16 cellular contexts compared by ENCODE assay signal in the genomic region with DNA sequence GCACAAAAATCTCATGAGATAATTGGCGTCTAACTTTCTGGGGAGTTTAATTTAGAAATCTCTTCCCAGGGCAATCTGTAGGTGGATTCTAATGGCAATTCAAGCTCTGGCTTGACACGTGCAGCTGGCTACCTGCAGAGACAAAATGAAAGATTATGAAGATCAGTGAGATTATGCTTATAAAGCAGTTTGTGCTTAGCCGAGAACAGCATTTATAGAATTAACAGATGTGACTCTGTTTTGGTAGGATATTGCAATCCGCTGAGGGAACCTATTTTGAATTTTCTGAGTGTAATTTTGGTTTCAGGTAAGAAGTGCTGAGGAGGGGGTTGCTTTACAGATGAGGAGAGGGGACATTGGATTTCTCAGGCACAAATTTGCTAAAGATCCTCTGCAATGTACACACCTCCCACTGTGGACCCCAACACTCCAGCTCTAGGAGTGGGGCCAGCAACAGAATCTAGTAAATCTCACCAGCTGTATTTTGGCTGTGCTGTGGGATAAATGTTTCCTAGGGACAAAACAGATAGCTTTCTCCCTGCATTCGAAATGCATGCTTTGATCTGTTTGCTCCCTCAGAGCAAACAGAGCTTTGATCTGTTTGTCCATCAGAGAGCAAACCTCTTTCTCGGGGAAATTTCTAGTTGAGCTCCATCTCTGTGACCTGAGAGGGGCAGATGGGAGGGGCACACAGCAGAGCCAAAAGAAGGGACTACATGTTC. TPM values are rescaled to one million over a fixed set of nuclear protein-coding genes. Genes with fewer than 3 reads are reported as not detected.
A peak's percentile ranks its signal among the peaks of the same experiment; 100 is the strongest.
DNase-seq lines count a peak whose midpoint lies in the region; ATAC-seq and TF ChIP-seq lines count a peak whose summit lies in the region.
"Had no signal": no experiment of that assay in that cellular context is flagged by ENCODE, and none has a peak within 500 bp of the region (broad histone marks: within the 10 kb centered on the region; RNA-seq: fewer than 3 reads in every experiment).

No MANE protein-coding gene starts in this region.

- H2AK9ac ChIP-seq in IMR-90 (replicated peaks; ENCODE audit: low read depth, low read length, poor library complexity): peak overlapping the region; percentile 5

- no peak for TF ChIP-seq POLR2A in IMR-90 (IDR thresholded peaks at IDR 0.05; ENCODE audit: low read depth, low read length)

- H3K4me1 ChIP-seq in IMR-90 (ENCODE audit: control insufficient read depth, insufficient read depth, low read length) (peaks cover 2% of the 10 kb centered on the region), neural progenitor cell (no peaks in the 10 kb centered on the region)
- H3K4me1 ChIP-seq: BLaER1, HAP-1 had no signal

- ATAC-seq in IMR-90 (ENCODE audit: low read depth) (no peak), left lobe of liver (peak; percentile 91)
- ATAC-seq: GM12878 had no signal

- peak overlapping the region; percentile 74 for H3K27ac Mint-ChIP-seq in neural progenitor cell
- no peak overlapping the region for H3K27ac Mint-ChIP-seq in Calu3 (ENCODE audit: unreplicated experiment)
- H3K27ac Mint-ChIP-seq in mesothelial cell of epicardium: no peak overlapping the region
- H3K27ac Mint-ChIP-seq: CD4-positive, CD25-positive, alpha-beta regulatory T cell had no signal

- H3K9me3 Mint-ChIP-seq in neural progenitor cell (peaks cover 10% of the 10 kb centered on the region), Calu3 (ENCODE audit: low read depth, unreplicated experiment) (no peaks in the 10 kb centered on the region), mesothelial cell of epicardium (peaks cover 10% of the 10 kb centered on the region)

- no peak overlapping the region for H3K4ac ChIP-seq in IMR-90 (ENCODE audit: low read depth, low read length)

- BruUV-seq in IMR-90 (replicated peaks; lab: Mats Ljungman, UMichigan): no TSS peak
- BruUV-seq in Calu3 (replicated peaks; lab: Mats Ljungman, UMichigan): no TSS peak

- H3K9ac ChIP-seq in IMR-90 (ENCODE audit: low read depth, low read length) (no peak overlapping the region), neural progenitor cell (no peak overlapping the region)
- H3K9ac ChIP-seq: BLaER1 had no signal

- 21% methylated on average over 3 of the region's 6 CpGs; no CpG with 5 or more reads in 1 of the 2 experiments for WGBS in IMR-90 (ENCODE audit: extremely low coverage in 2 of 2, insufficient read length in 1 of 2), 2 experiments

- no peaks in the 10 kb centered on the region for H3K79me2 ChIP-seq in neural progenitor cell (ENCODE audit: low read depth)

- no peak overlapping the region for H3K14ac ChIP-seq in IMR-90 (replicated peaks; ENCODE audit: low read depth, low read length)

- H3F3A ChIP-seq in neural progenitor cell (ENCODE audit: low read depth): no peaks in the 10 kb centered on the region

- peaks cover 7% of the 10 kb centered on the region for H3K27me3 Mint-ChIP-seq in neural progenitor cell (ENCODE audit: insufficient read depth, low read depth)
- H3K27me3 Mint-ChIP-seq in Calu3 (ENCODE audit: unreplicated experiment): peaks cover 77% of the 10 kb centered on the region
- peaks cover 34% of the 10 kb centered on the region for H3K27me3 Mint-ChIP-seq in mesothelial cell of epicardium (ENCODE audit: low read depth)

- H3K27me3 ChIP-seq in IMR-90 (ENCODE audit: control insufficient read depth, insufficient read depth, low read length) (peaks cover 29% of the 10 kb centered on the region), neural progenitor cell (no peaks in the 10 kb centered on the region)
- H3K27me3 ChIP-seq: BLaER1 had no signal

- in situ Hi-C loops in IMR-90 (cut with MboI; ENCODE audit: low sequenced_read_pairs): no loop called here

- no peak overlapping the region for H3K56ac ChIP-seq in IMR-90 (ENCODE audit: extremely low read depth, insufficient read depth, low read length)

- no peaks in the 10 kb centered on the region for H3K79me1 ChIP-seq in IMR-90 (ENCODE audit: low read depth in 1 of 2, low read length in 2 of 2)

- H3K23ac ChIP-seq in IMR-90 (ENCODE audit: low read depth, low read length): no peak overlapping the region

- H3K4me3 Mint-ChIP-seq in neural progenitor cell (peak overlapping the region; percentile 18), Calu3 (ENCODE audit: low read depth, unreplicated experiment) (no peak overlapping the region), mesothelial cell of epicardium (no peak overlapping the region)
- H3K4me3 Mint-ChIP-seq: CD4-positive, CD25-positive, alpha-beta regulatory T cell had no signal

- no peak overlapping the region for H4K5ac ChIP-seq in IMR-90 (ENCODE audit: low read depth, low read length)

- H3K27ac ChIP-seq in IMR-90 (ENCODE audit: insufficient read depth, low read length) (no peak overlapping the region), neural progenitor cell (no peak overlapping the region)
- H3K27ac ChIP-seq: BLaER1 had no signal

- no peak overlapping the region for H2BK120ac ChIP-seq in IMR-90 (ENCODE audit: low read depth, low read length)

- H3K36me3 Mint-ChIP-seq in neural progenitor cell (no peaks in the 10 kb centered on the region), Calu3 (ENCODE audit: insufficient read depth, unreplicated experiment) (no peaks in the 10 kb centered on the region), mesothelial cell of epicardium (no peaks in the 10 kb centered on the region)
- H3K36me3 Mint-ChIP-seq: CD4-positive, CD25-positive, alpha-beta regulatory T cell had no signal

- intact Hi-C loops in IMR-90 (cut with micrococcal nuclease): loop anchor here (5.0 kb wide), 1 partner anchor 1265 kb away; no protein-coding TSS in a partner anchor
- intact Hi-C loops in Calu3 (cut with micrococcal nuclease; ENCODE audit: unreplicated experiment): no loop called here

- H2BK15ac ChIP-seq in IMR-90 (ENCODE audit: low read depth, low read length): no peak overlapping the region

- H3K36me3 ChIP-seq in IMR-90 (ENCODE audit: control insufficient read depth, insufficient read depth, low read length) (no peaks in the 10 kb centered on the region), neural progenitor cell (no peaks in the 10 kb centered on the region)
- H3K36me3 ChIP-seq: BLaER1, HAP-1 had no signal

- H2BK5ac ChIP-seq in IMR-90 (ENCODE audit: low read depth, low read length, poor library complexity, severe bottlenecking): no peak overlapping the region

- no peak overlapping the region for H3K18ac ChIP-seq in IMR-90 (ENCODE audit: low read depth, low read length)

- no peak overlapping the region for H4K91ac ChIP-seq in IMR-90 (ENCODE audit: insufficient read depth, low read depth, low read length)

- H2AFZ ChIP-seq in IMR-90 (replicated peaks; ENCODE audit: low read length, poor library complexity) (no peak overlapping the region), neural progenitor cell (replicated peaks) (no peak overlapping the region)

- H3K9me3 ChIP-seq in IMR-90 (ENCODE audit: control insufficient read depth, insufficient read depth, low read length): 0 out of 2 replicates have a peak, but pooled peaks cover 2% of the 10 kb centered on the region
- no peaks in the 10 kb centered on the region for H3K9me3 ChIP-seq in neural progenitor cell (ENCODE audit: low read depth)
- H3K9me3 ChIP-seq: HAP-1 had no signal

- H4K20me1 ChIP-seq in IMR-90 (ENCODE audit: insufficient read depth, low read length): no peaks in the 10 kb centered on the region
- H4K20me1 ChIP-seq in neural progenitor cell (ENCODE audit: low read depth): no peaks in the 10 kb centered on the region
- H4K20me1 ChIP-seq: BLaER1 had no signal

- dilution Hi-C loops in IMR-90 (cut with HindIII; ENCODE audit: low sequenced_read_pairs, unreplicated experiment): no loop called here

- H2AK5ac ChIP-seq in IMR-90 (ENCODE audit: low read depth, low read length): no peak overlapping the region

- DNase-seq in IMR-90 (no peak), RPMI8226 (peak; percentile 32), left lobe of liver (ENCODE audit: low spot score) (no peak), neural progenitor cell (ENCODE audit: low spot score) (no peak), Calu3 (no peak), NCI-H1694 treated with DMSO at 0.1 percent for 48 hours (lab: John Stamatoyannopoulos, UW) (no peak), mesothelial cell of epicardium (ENCODE audit: low spot score in 2 of 2, unreplicated experiment in 2 of 2) (no peak)
- DNase-seq: AML-193; CD4-positive, CD25-positive, alpha-beta regulatory T cell; DMS79; KBM-7 had no signal

- H3K4me2 ChIP-seq in IMR-90 (ENCODE audit: low read depth, low read length) (no peak overlapping the region), neural progenitor cell (no peak overlapping the region)
- H3K4me2 ChIP-seq: BLaER1 had no signal

- no peak for TF ChIP-seq RAD21 in IMR-90 (IDR thresholded peaks at IDR 0.05; ENCODE audit: low read length)

- H2BK20ac ChIP-seq in IMR-90 (ENCODE audit: low read depth, low read length): no peak overlapping the region

- no peak for TF ChIP-seq CTCF in IMR-90 (conservative IDR thresholded peaks at IDR 0.05; ENCODE audit: low read depth, low read length)
- TF ChIP-seq CTCF in neural progenitor cell (IDR thresholded peaks at IDR 0.05): no peak
- no peak for TF ChIP-seq CTCF in Calu3 (IDR thresholded peaks at IDR 0.05; ENCODE audit: unreplicated experiment)
- no peak for TF ChIP-seq CTCF in mesothelial cell of epicardium (IDR thresholded peaks at IDR 0.05; ENCODE audit: unreplicated experiment)

- CTCF ChIA-PET in IMR-90 (lab: Yijun Ruan, JAX) (interaction anchor here (0.7 to 2.0 kb wide), 2 partner anchors 24 to 1167 kb away, joined by 3 to 6 read pairs; no protein-coding TSS in a partner anchor), Calu3 (lab: Charles Lee) (interaction anchor here (1.1 kb wide), 1 partner anchor 1167 kb away, joined by 5 read pairs; no protein-coding TSS in a partner anchor)

- POLR2A ChIA-PET in IMR-90 (lab: Charles Lee; ENCODE audit: unreplicated experiment): no interaction called here

- H3K4me1 Mint-ChIP-seq in neural progenitor cell (peaks cover 22% of the 10 kb centered on the region), Calu3 (ENCODE audit: low read depth, unreplicated experiment) (no peaks in the 10 kb centered on the region), mesothelial cell of epicardium (peaks cover 6% of the 10 kb centered on the region)

- no peaks in the 10 kb centered on the region for H3K9me1 ChIP-seq in IMR-90 (ENCODE audit: insufficient read depth, low read length)

- no peak overlapping the region for H4K8ac ChIP-seq in IMR-90 (ENCODE audit: low read depth in 2 of 2, low read length in 2 of 2)

- H3K4me3 ChIP-seq in IMR-90 (ENCODE audit: insufficient read depth, low read depth, low read length): no peak overlapping the region
- no peak overlapping the region for H3K4me3 ChIP-seq in neural progenitor cell
- H3K4me3 ChIP-seq: BLaER1, GM12878, HAP-1 had no signal

RNA-seq across cellular contexts. Expression of gene GJD4, which starts 7.4 kb away (rescaled TPM):
- total RNA-seq in IMR-90 (2012; rRNA removed): not detected in 2 replicates
- polyA plus RNA-seq in IMR-90 (2012; rRNA removed): 0.06 TPM in 1 of 2 replicates, not detected in the other
- polyA plus RNA-seq in IMR-90 (2012; cell fraction: cytosol; rRNA removed): not detected in 2 replicates
- 0.04 TPM in 1 of 2 replicates, not detected in the other for polyA plus RNA-seq in IMR-90 (2012; cell fraction: nucleus; rRNA removed; ENCODE audit: low replicate concordance)
- not detected for total RNA-seq in left lobe of liver
- total RNA-seq in neural progenitor cell (ENCODE audit: low replicate concordance): not detected in 2 replicates
- total RNA-seq in Calu3 (2022): not detected in 2 replicates
- total RNA-seq in mesothelial cell of epicardium: not detected in 3 replicates
- total RNA-seq: CD4-positive, CD25-positive, alpha-beta regulatory T cell; G401; GM12878; H1 had no signal
- polyA plus RNA-seq: CD4-positive, CD25-positive, alpha-beta regulatory T cell; GM12878; H1 had no signal

RNA-seq across cellular contexts. Expression of gene FZD8, which starts 29.6 kb away (rescaled TPM):
- total RNA-seq in IMR-90 (2012; rRNA removed): 3.6 and 4.4 TPM in 2 replicates
- polyA plus RNA-seq in IMR-90 (2012; rRNA removed): 3.9 and 4.8 TPM in 2 replicates
- 2.1 and 4.9 TPM in 2 replicates for polyA plus RNA-seq in IMR-90 (2012; cell fraction: cytosol; rRNA removed)
- 5.1 and 9.6 TPM in 2 replicates for polyA plus RNA-seq in IMR-90 (2012; cell fraction: nucleus; rRNA removed; ENCODE audit: low replicate concordance)
- total RNA-seq in left lobe of liver: 5.7 TPM
- 5.0 and 20.7 TPM in 2 replicates for total RNA-seq in neural progenitor cell (ENCODE audit: low replicate concordance)
- total RNA-seq in Calu3 (2022): 3.2 and 3.7 TPM in 2 replicates
- 14.5 to 16.5 TPM (median 16.4 TPM) in 3 replicates for total RNA-seq in mesothelial cell of epicardium
- polyA plus RNA-seq: CD4-positive, CD25-positive, alpha-beta regulatory T cell had no signal
